In genomic region chr13:99884913-99885312, GRCh38 we compare ENCODE assay signal across 25 cellular contexts.
"Had no signal": no experiment of that assay in that cellular context is flagged by ENCODE, and none has a peak within 500 bp of the region (broad histone marks: within the 10 kb centered on the region; RNA-seq: fewer than 3 reads in every experiment).

No MANE protein-coding gene starts in this region.

- DNase-seq: effector CD8-positive, alpha-beta T cell; foreskin fibroblast; heart left ventricle; left cardiac atrium; left ventricle myocardium inferior; lower lobe of right lung; natural killer cell; nucleus accumbens; posterior cingulate gyrus; psoas muscle; right cardiac atrium; spleen; stimulated activated CD4-positive, alpha-beta T cell treated with anti-CD3 and anti-CD28 coated beads, Interleukin-4, amount 100 ng/mL, for 4 hours; stimulated activated naive CD8-positive, alpha-beta T cell treated with anti-CD3 and anti-CD28 coated beads, Interleukin-15, Interleukin-2, amounts not matched to agents 100 U/mL and 50 U/mL, for 24 hours; substantia nigra; testis; tibial artery had no signal

- H3K9me3 ChIP-seq: gastroesophageal sphincter, heart left ventricle, left ventricle myocardium inferior, lower lobe of right lung, psoas muscle, spleen, testis, tibial artery had no signal

- ATAC-seq: esophagus mucosa; gastroesophageal sphincter; heart left ventricle; left cardiac atrium; lower lobe of right lung; psoas muscle; right cardiac atrium; stimulated activated memory B cell treated with anti-CD40 and anti-IgM and Interleukin-4, amounts not matched to agents 10 μg/mL and 1 μg/mL and 100 μg/mL, for 72 hours; stimulated activated naive CD8-positive, alpha-beta T cell treated with anti-CD3 and anti-CD28 coated beads, Interleukin-15, Interleukin-2, amounts not matched to agents 100 U/mL and 50 U/mL, for 24 hours had no signal

- H3K4me1 ChIP-seq: gastroesophageal sphincter, heart left ventricle, left ventricle myocardium inferior, lower lobe of right lung, psoas muscle, testis, tibial artery had no signal

- FAIRE-seq: colon, urothelium cell line had no signal

- H3K4me3 ChIP-seq: gastroesophageal sphincter, heart left ventricle, hepatocyte, left ventricle myocardium inferior, lower lobe of right lung, psoas muscle, skin epidermis, spleen, testis, tibial artery had no signal

- H3K27me3 ChIP-seq: gastroesophageal sphincter, heart left ventricle, spleen, testis, tibial artery had no signal

- H3K27ac ChIP-seq: epithelial cell of prostate, gastroesophageal sphincter, heart left ventricle, hepatocyte, left ventricle myocardium inferior, lower lobe of right lung, psoas muscle, skin epidermis, spleen, testis, tibial artery had no signal

- H3K36me3 ChIP-seq: gastroesophageal sphincter, heart left ventricle, left ventricle myocardium inferior, lower lobe of right lung, spleen, tibial artery had no signal
